In genomic region chrX:129647588-129648410, GRCh38 we compare ENCODE assay signal across 20 cellular contexts. TPM values are rescaled to one million over a fixed set of nuclear protein-coding genes. Genes with fewer than 3 reads are reported as not detected.
DNase-seq lines count a peak whose midpoint lies in the region; ATAC-seq and TF ChIP-seq lines count a peak whose summit lies in the region.
"Had no signal": no experiment of that assay in that cellular context is flagged by ENCODE, and none has a peak within 500 bp of the region (broad histone marks: within the 10 kb centered on the region; RNA-seq: fewer than 3 reads in every experiment).

No MANE protein-coding gene starts in this region.

- CTCF ChIA-PET in activated CD8-positive, alpha-beta memory T cell treated with anti-CD3 and anti-CD28 coated beads, Interleukin-2, amount 10 ng/mL, durations not matched to agents 7 days and 5 days (lab: Charles Lee) = no interaction called here
- CTCF ChIA-PET in Panc1 (lab: Charles Lee) = interaction anchor here (0.6 kb wide), 1 partner anchor 10 kb away, joined by 3 read pairs; no protein-coding TSS in a partner anchor

- POLR2A ChIA-PET in Panc1 (lab: Charles Lee) = no interaction called here

- peaks cover 9% of the 10 kb centered on the region for H3K27me3 Mint-ChIP-seq in activated CD8-positive, alpha-beta memory T cell treated with anti-CD3 and anti-CD28 coated beads, Interleukin-2, amount 10 ng/mL, durations not matched to agents 7 days and 5 days
- H3K27me3 Mint-ChIP-seq in type B pancreatic cell = peaks cover 41% of the 10 kb centered on the region

- no peak overlapping the region for H3K27ac ChIP-seq in Panc1 (ENCODE audit: low read length)
- H3K27ac ChIP-seq: BLaER1, HL-60 had no signal

- no TSS peak for BruUV-seq in Panc1 (replicated peaks; lab: Mats Ljungman, UMichigan)

- no peaks in the 10 kb centered on the region for H3K36me3 ChIP-seq in Panc1 (ENCODE audit: control insufficient read depth, insufficient read depth, low read length)
- H3K36me3 ChIP-seq: BLaER1, HAP-1 had no signal

- intact Hi-C loops in Panc1 (cut with micrococcal nuclease; ENCODE audit: unreplicated experiment) = no loop called here

- no peak for ATAC-seq in activated CD8-positive, alpha-beta memory T cell treated with anti-CD3 and anti-CD28 coated beads, Interleukin-2, amount 10 ng/mL, durations not matched to agents 7 days and 5 days
- 0 out of 2 replicates have a peak, but pooled peaks have one; percentile 33 for ATAC-seq in Panc1
- ATAC-seq: GM12878 had no signal

- H3K4me1 Mint-ChIP-seq in activated CD8-positive, alpha-beta memory T cell treated with anti-CD3 and anti-CD28 coated beads, Interleukin-2, amount 10 ng/mL, durations not matched to agents 7 days and 5 days = no peaks in the 10 kb centered on the region
- H3K4me1 Mint-ChIP-seq in type B pancreatic cell (ENCODE audit: unreplicated experiment) = peaks cover 5% of the 10 kb centered on the region
- H3K4me1 Mint-ChIP-seq: CD14-positive monocyte; CD4-positive, alpha-beta memory T cell had no signal

- H3K4me1 ChIP-seq in Panc1 (ENCODE audit: control insufficient read depth, insufficient read depth, low read length) = no peaks in the 10 kb centered on the region
- H3K4me1 ChIP-seq: BLaER1, HAP-1 had no signal

- H3K9me3 Mint-ChIP-seq in activated CD8-positive, alpha-beta memory T cell treated with anti-CD3 and anti-CD28 coated beads, Interleukin-2, amount 10 ng/mL, durations not matched to agents 7 days and 5 days (ENCODE audit: low read depth) = no peaks in the 10 kb centered on the region
- no peaks in the 10 kb centered on the region for H3K9me3 Mint-ChIP-seq in type B pancreatic cell
- H3K9me3 Mint-ChIP-seq: CD14-positive monocyte; CD4-positive, alpha-beta memory T cell had no signal

- no peaks in the 10 kb centered on the region for H3K27me3 ChIP-seq in Panc1 (ENCODE audit: control insufficient read depth, insufficient read depth, low read length)

- in situ Hi-C loops in Panc1 (cut with HindIII; ENCODE audit: low pct_unique_long_range_greater_than_20kb, low sequenced_read_pairs) = no loop called here

- H3K4me3 Mint-ChIP-seq in activated CD8-positive, alpha-beta memory T cell treated with anti-CD3 and anti-CD28 coated beads, Interleukin-2, amount 10 ng/mL, durations not matched to agents 7 days and 5 days = no peak overlapping the region
- H3K4me3 Mint-ChIP-seq in type B pancreatic cell = no peak overlapping the region
- H3K4me3 Mint-ChIP-seq: CD14-positive monocyte; CD4-positive, alpha-beta memory T cell had no signal

- H3K9me3 ChIP-seq in Panc1 (ENCODE audit: control insufficient read depth, insufficient read depth, low read depth, low read length) = no peaks in the 10 kb centered on the region
- H3K9me3 ChIP-seq: BLaER1, HAP-1 had no signal

- TF ChIP-seq CTCF in Panc1 (IDR thresholded peaks at IDR 0.05) = no peak
- TF ChIP-seq CTCF in type B pancreatic cell (conservative IDR thresholded peaks at IDR 0.05) = no peak

- peak; percentile 33 for DNase-seq in activated CD8-positive, alpha-beta memory T cell treated with anti-CD3 and anti-CD28 coated beads for 24 hours
- no peak for DNase-seq in activated CD8-positive, alpha-beta memory T cell treated with anti-CD3 and anti-CD28 coated beads, Interleukin-2, amount 10 ng/mL, durations not matched to agents 7 days and 5 days
- DNase-seq in Panc1 (ENCODE audit: low read depth, low spot score) (no peak), islet precursor cell (peak; percentile 42), type B pancreatic cell (ENCODE audit: extremely low spot score, unreplicated experiment) (peak; percentile 55), HCEC 1CT (no peak), dedifferentiated amniotic fluid mesenchymal stem cell (ENCODE audit: extremely low spot score) (no peak), OCI-M1 (lab: John Stamatoyannopoulos, UW) (no peak)
- DNase-seq: 8988T; Calu3; CD4-positive, alpha-beta memory T cell; DMS53; DND-41; EL had no signal

- H3K4me3 ChIP-seq in Panc1 (ENCODE audit: low read depth in 2 of 2, low read length in 2 of 2) = no peak overlapping the region
- H3K4me3 ChIP-seq: BLaER1, GM12878, HAP-1 had no signal

- no peaks in the 10 kb centered on the region for H3K36me3 Mint-ChIP-seq in activated CD8-positive, alpha-beta memory T cell treated with anti-CD3 and anti-CD28 coated beads, Interleukin-2, amount 10 ng/mL, durations not matched to agents 7 days and 5 days
- H3K36me3 Mint-ChIP-seq in type B pancreatic cell = no peaks in the 10 kb centered on the region
- H3K36me3 Mint-ChIP-seq: CD14-positive monocyte; CD4-positive, alpha-beta memory T cell had no signal

- H3K27ac Mint-ChIP-seq in activated CD8-positive, alpha-beta memory T cell treated with anti-CD3 and anti-CD28 coated beads, Interleukin-2, amount 10 ng/mL, durations not matched to agents 7 days and 5 days = no peak overlapping the region
- no peak overlapping the region for H3K27ac Mint-ChIP-seq in type B pancreatic cell
- H3K27ac Mint-ChIP-seq: CD14-positive monocyte had no signal

RNA-seq across cellular contexts. Expression of gene APLN, which starts 7.0 kb away (rescaled TPM):
- total RNA-seq in activated CD8-positive, alpha-beta memory T cell treated with anti-CD3 and anti-CD28 coated beads, Interleukin-2, amount 10 ng/mL, durations not matched to agents 7 days and 5 days = under 1 TPM; 0.14 to 0.15 TPM
- total RNA-seq in Panc1 (2021; ENCODE audit: unreplicated experiment) (1.1 TPM), type B pancreatic cell (ENCODE audit: low replicate concordance) (1.0 and 1.2 TPM in 2 replicates)
- 0.70 TPM for polyA plus RNA-seq in Panc1 (2012; ENCODE audit: insufficient read length)
- total RNA-seq: CD4-positive, alpha-beta memory T cell; G401; GM12878 had no signal
- polyA plus RNA-seq: CD14-positive monocyte; CD4-positive, alpha-beta memory T cell had no signal

Comparison
In these comparisons a context has a peak if more than half of its experiments do, and no peak if none do; other contexts are left out.
1. DNase-seq: peak in activated CD8-positive, alpha-beta memory T cell treated with anti-CD3 and anti-CD28 coated beads for 24 hours (single experiment), islet precursor cell (single experiment) and type B pancreatic cell (single experiment); none in activated CD8-positive, alpha-beta memory T cell treated with anti-CD3 and anti-CD28 coated beads, Interleukin-2, amount 10 ng/mL, durations not matched to agents 7 days and 5 days (single experiment), Panc1 (single experiment), HCEC 1CT (single experiment), dedifferentiated amniotic fluid mesenchymal stem cell (single experiment) and OCI-M1 (single experiment).